ENCODE assay signal across 15 cellular contexts in genomic region chr1:21666572-21667320, GRCh38. TPM values are rescaled to one million over a fixed set of nuclear protein-coding genes. Genes with fewer than 3 reads are reported as not detected.
A peak's percentile ranks its signal among the peaks of the same experiment; 100 is the strongest.
DNase-seq lines count a peak whose midpoint lies in the region; ATAC-seq and TF ChIP-seq lines count a peak whose summit lies in the region.
"Had no signal": no experiment of that assay in that cellular context is flagged by ENCODE, and none has a peak within 500 bp of the region (broad histone marks: within the 10 kb centered on the region; RNA-seq: fewer than 3 reads in every experiment).

No MANE protein-coding gene starts in this region.

- TF ChIP-seq CTCF in endodermal cell (conservative IDR thresholded peaks at IDR 0.05): no peak
- TF ChIP-seq CTCF in stomach (IDR thresholded peaks at IDR 0.05): no peak
- TF ChIP-seq CTCF in mammary epithelial cell (conservative IDR thresholded peaks at IDR 0.05 in 1 of 2, IDR thresholded peaks at IDR 0.05 in 1 of 2; ENCODE audit: extremely low read depth in 1 of 2, insufficient read depth in 1 of 2, low read depth in 1 of 2, low read length in 2 of 2): no peak

- TF ChIP-seq EP300 in stomach (IDR thresholded peaks at IDR 0.05): no peak

- no peaks in the 10 kb centered on the region for H3K79me2 ChIP-seq in mammary epithelial cell (ENCODE audit: insufficient read depth, low read length)

- no peaks in the 10 kb centered on the region for H4K20me1 ChIP-seq in mammary epithelial cell (ENCODE audit: insufficient read depth, low read length)

- H3K27ac Mint-ChIP-seq in endodermal cell: no peak overlapping the region
- H3K27ac Mint-ChIP-seq: activated naive CD4-positive, alpha-beta T cell treated with anti-CD3 and anti-CD28 coated beads, Interleukin-2, amount 50 U/mL, for 24 hours; HFFc6 had no signal

- H3K4me1 Mint-ChIP-seq in endodermal cell: peaks cover 3% of the 10 kb centered on the region
- H3K4me1 Mint-ChIP-seq: activated naive CD4-positive, alpha-beta T cell treated with anti-CD3 and anti-CD28 coated beads, Interleukin-2, amount 50 U/mL, for 24 hours had no signal

- 78 to 86% methylated on average over 15 to 22 of the region's 22 CpGs for WGBS in endodermal cell (ENCODE audit: insufficient coverage in 1 of 2, insufficient read length in 1 of 2), 2 experiments
- 41 to 63% (median 56%) methylated on average over 21 to 22 of the region's 22 CpGs for WGBS in stomach, 5 donors
- WGBS in mammary epithelial cell (ENCODE audit: low coverage, missing lambda C conversion rate): 75% methylated on average over 13 of the region's 22 CpGs

- H3K9ac ChIP-seq in endodermal cell (ENCODE audit: extremely low read depth, low read length, poor library complexity, severe bottlenecking) (no peak overlapping the region), mammary epithelial cell (ENCODE audit: insufficient read depth, low read length) (no peak overlapping the region)

- CTCF ChIA-PET in mammary epithelial cell (lab: Charles Lee; ENCODE audit: low non-redundant PET): no interaction called here

- H3K36me3 Mint-ChIP-seq in endodermal cell (ENCODE audit: low read depth): no peaks in the 10 kb centered on the region
- H3K36me3 Mint-ChIP-seq: activated naive CD4-positive, alpha-beta T cell treated with anti-CD3 and anti-CD28 coated beads, Interleukin-2, amount 50 U/mL, for 24 hours had no signal

- no peak for ATAC-seq in GM19463 (IDR thresholded peaks at IDR 0.05; ENCODE audit: unreplicated experiment)
- ATAC-seq: stimulated activated naive CD8-positive, alpha-beta T cell treated with anti-CD3 and anti-CD28 coated beads, Interleukin-15, Interleukin-2, amounts not matched to agents 100 U/mL and 50 U/mL, for 24 hours had no signal

- BruUV-seq in mammary epithelial cell (replicated peaks; lab: Mats Ljungman, UMichigan): no TSS peak

- no peaks in the 10 kb centered on the region for H3K4me1 ChIP-seq in endodermal cell (ENCODE audit: control insufficient read depth, insufficient read depth, low read length)
- peaks cover 17 to 43% (median 36%) of the 10 kb centered on the region in 4 donors for H3K4me1 ChIP-seq in stomach
- peaks cover 12% of the 10 kb centered on the region for H3K4me1 ChIP-seq in mammary epithelial cell (ENCODE audit: insufficient read depth, low read length)

- H3K27me3 ChIP-seq in endodermal cell (ENCODE audit: control insufficient read depth, insufficient read depth, low read length, poor library complexity, severe bottlenecking) (peaks cover 14% of the 10 kb centered on the region), stomach (peaks cover 0 to 85% (median 40%) of the 10 kb centered on the region in 3 donors), mammary epithelial cell (ENCODE audit: insufficient read depth, low read length) (peaks cover 12% of the 10 kb centered on the region)

- dilution Hi-C loops in mammary epithelial cell (cut with HindIII; ENCODE audit: low sequenced_read_pairs): no loop called here

- peak; percentile 33 for DNase-seq in activated naive CD4-positive, alpha-beta T cell treated with Interleukin-2 at 50 U/mL for 16 hours
- no peak for DNase-seq in activated naive CD4-positive, alpha-beta T cell (lab: John Stamatoyannopoulos, UW)
- DNase-seq in NCI-H146 treated with DMSO at 0.1 percent for 48 hours (lab: John Stamatoyannopoulos, UW; ENCODE audit: unreplicated experiment): peak; percentile 15
- no peak for DNase-seq in endodermal cell
- peak; percentile 31 for DNase-seq in stomach
- no peak for DNase-seq in activated CD4-positive, alpha-beta T cell treated with anti-CD3 and anti-CD28 coated beads, Interleukin-2, amount 50 U/mL, for 48 hours
- DNase-seq in mammary epithelial cell: no peak
- DNase-seq: activated CD4-positive, alpha-beta T cell treated with anti-CD3 and anti-CD28 coated beads for 1 hour; colonic mucosa; HFFc6; NCI-H187 treated with DMSO at 0.1 percent for 48 hours; stimulated activated naive CD8-positive, alpha-beta T cell treated with anti-CD3 and anti-CD28 coated beads, Interleukin-15, Interleukin-2, amounts not matched to agents 100 U/mL and 50 U/mL, for 24 hours; SW 1271 had no signal

- no peak overlapping the region for H3K4me3 Mint-ChIP-seq in endodermal cell
- H3K4me3 Mint-ChIP-seq: HFFc6 had no signal

- H3K36me3 ChIP-seq in endodermal cell (ENCODE audit: control insufficient read depth, insufficient read depth, low read length): no peaks in the 10 kb centered on the region
- no peaks in the 10 kb centered on the region for H3K36me3 ChIP-seq in stomach
- no peaks in the 10 kb centered on the region for H3K36me3 ChIP-seq in mammary epithelial cell (ENCODE audit: insufficient read depth, low read length)
- H3K36me3 ChIP-seq: colonic mucosa had no signal

- in situ Hi-C loops in mammary epithelial cell (cut with MboI; ENCODE audit: low sequenced_read_pairs in 2 of 2): loop anchor here in 1 of 2 donors (25.0 kb wide), 1 partner anchor 154 kb away; the partner anchor contains the start of gene ALPL

- H3K4me2 ChIP-seq in mammary epithelial cell (ENCODE audit: insufficient read depth, low read depth, low read length): no peak overlapping the region

- H2AFZ ChIP-seq in mammary epithelial cell (ENCODE audit: low read depth, low read length): no peak overlapping the region

- intact Hi-C loops in stomach (cut with DNase I; ENCODE audit: low total_unique reads): no loop called here
- intact Hi-C loops in mammary epithelial cell (cut with micrococcal nuclease): no loop called here

- H3K27ac ChIP-seq in endodermal cell (ENCODE audit: low read depth, low read length): peak overlapping the region; percentile 36
- peak overlapping the region in 1 of 5 donors; percentile 14 for H3K27ac ChIP-seq in stomach
- H3K27ac ChIP-seq in mammary epithelial cell (ENCODE audit: insufficient read depth, low read depth, low read length): no peak overlapping the region
- H3K27ac ChIP-seq: colonic mucosa had no signal

- TF ChIP-seq POLR2A in stomach (IDR thresholded peaks at IDR 0.05): no peak

- H3K27me3 Mint-ChIP-seq in endodermal cell (ENCODE audit: insufficient read depth): peaks cover 24% of the 10 kb centered on the region

- no peaks in the 10 kb centered on the region for H3K9me3 ChIP-seq in endodermal cell (ENCODE audit: control insufficient read depth, low read length)
- H3K9me3 ChIP-seq in stomach: no peaks in the 10 kb centered on the region
- H3K9me3 ChIP-seq in mammary epithelial cell (replicated peaks; ENCODE audit: insufficient read depth, low read length): no peaks in the 10 kb centered on the region
- H3K9me3 ChIP-seq: colonic mucosa had no signal

- H3K9me3 Mint-ChIP-seq in endodermal cell: no peaks in the 10 kb centered on the region
- H3K9me3 Mint-ChIP-seq: activated naive CD4-positive, alpha-beta T cell treated with anti-CD3 and anti-CD28 coated beads, Interleukin-2, amount 50 U/mL, for 24 hours; HFFc6 had no signal

- H3K4me3 ChIP-seq in endodermal cell (ENCODE audit: low read length): no peak overlapping the region
- H3K4me3 ChIP-seq in stomach: no peak overlapping the region
- no peak overlapping the region for H3K4me3 ChIP-seq in mammary epithelial cell (replicated peaks in 1 of 3; ENCODE audit: insufficient read depth in 1 of 3, low read depth in 2 of 3, low read length in 3 of 3)
- H3K4me3 ChIP-seq: colonic mucosa had no signal

RNA-seq across cellular contexts. Expression of gene RAP1GAP, which starts 2.4 kb away (rescaled TPM):
- 1 to 10 TPM; 8.0 to 8.2 TPM for total RNA-seq in endodermal cell
- 5.2 TPM for polyA plus RNA-seq in endodermal cell (2013, experiment 1 of 2)
- polyA plus RNA-seq in endodermal cell (2013, experiment 2 of 2): 5.8 TPM
- total RNA-seq in stomach: 100 to 1,000 TPM in 1 of 5 donors, 10 to 100 TPM in 4; 21.1 to 117 (median 60.6) TPM
- 10 to 100 TPM; 48.6 to 98.3 (median 57.9) TPM for polyA plus RNA-seq in stomach
- under 1 TPM; 0.17 to 0.54 TPM for total RNA-seq in mammary epithelial cell
- polyA plus RNA-seq in mammary epithelial cell: 0.31 TPM
- 0.52 TPM for polyA minus RNA-seq in mammary epithelial cell

Comparison
In these comparisons a context has a peak if more than half of its experiments do, and no peak if none do; other contexts are left out.
1. DNase-seq: peak in activated naive CD4-positive, alpha-beta T cell treated with Interleukin-2 at 50 U/mL for 16 hours (single experiment), NCI-H146 treated with DMSO at 0.1 percent for 48 hours (single experiment) and stomach (single experiment); none in activated naive CD4-positive, alpha-beta T cell (0 of 4), endodermal cell (single experiment), activated CD4-positive, alpha-beta T cell treated with anti-CD3 and anti-CD28 coated beads, Interleukin-2, amount 50 U/mL, for 48 hours (0 of 2) and mammary epithelial cell (single experiment).
2. RNA of gene RAP1GAP, which starts 2.4 kb away (total RNA-seq): 21.1 to 117 TPM in stomach and 8.0 to 8.2 TPM in endodermal cell; 0.17 to 0.54 TPM in mammary epithelial cell; every median in the first group is over 4 times any median in the second.